1 cellular context compared by ENCODE assay signal in the genomic region with DNA sequence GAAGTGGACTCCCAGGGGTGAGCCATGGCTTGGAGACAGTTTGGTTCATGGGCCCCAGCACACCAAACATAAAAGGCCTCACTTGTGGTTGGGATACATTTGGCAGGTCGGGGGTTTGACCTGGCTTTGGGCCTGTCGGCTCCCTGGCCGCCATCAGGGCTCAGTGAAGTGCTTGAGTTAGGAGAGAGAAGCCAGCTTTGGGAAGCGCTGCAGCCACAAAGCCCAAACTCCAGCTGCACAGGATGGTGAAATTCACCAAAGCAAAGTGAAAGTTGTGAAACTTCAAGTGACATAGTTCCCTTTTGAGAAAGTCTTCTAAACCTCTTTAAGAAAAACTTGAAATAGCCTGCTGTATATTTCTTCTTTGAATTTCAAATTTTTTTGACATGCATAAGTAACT.
TF ChIP-seq lines count a peak whose summit lies in the region.

No MANE protein-coding gene starts in this region.

TF ChIP-seq in HepG2, 621 proteins besides CTCF, POLR2A, EP300 and RAD21 (continued from another document):
- TF ChIP-seq ZNF558 (CRISPR knock-in tag; IDR thresholded peaks at IDR 0.05; ENCODE audit: borderline replicate concordance): no peak
- no peak for TF ChIP-seq ZFY (CRISPR knock-in tag; IDR thresholded peaks at IDR 0.05)
- TF ChIP-seq ZNF235 (CRISPR knock-in tag; IDR thresholded peaks at IDR 0.05; ENCODE audit: borderline replicate concordance): no peak
- TF ChIP-seq JUNB (CRISPR knock-in tag; IDR thresholded peaks at IDR 0.05; ENCODE audit: borderline replicate concordance): no peak
- TF ChIP-seq FOXO4 (CRISPR knock-in tag; conservative IDR thresholded peaks at IDR 0.05): no peak
- TF ChIP-seq ZNF713 (CRISPR knock-in tag; IDR thresholded peaks at IDR 0.05): no peak
- TF ChIP-seq MXD4 (CRISPR knock-in tag; IDR thresholded peaks at IDR 0.05): no peak
- TF ChIP-seq ZNF34 (CRISPR knock-in tag; IDR thresholded peaks at IDR 0.05; ENCODE audit: borderline replicate concordance): no peak
- no peak for TF ChIP-seq TBX3 (IDR thresholded peaks at IDR 0.05; ENCODE audit: borderline replicate concordance)
- TF ChIP-seq THAP8 (CRISPR knock-in tag; IDR thresholded peaks at IDR 0.05; ENCODE audit: borderline replicate concordance): no peak
- no peak for TF ChIP-seq ZNF382 (CRISPR knock-in tag; IDR thresholded peaks at IDR 0.05; ENCODE audit: borderline replicate concordance)
- no peak for TF ChIP-seq TSC22D2 (CRISPR knock-in tag; IDR thresholded peaks at IDR 0.05; ENCODE audit: borderline replicate concordance)
- TF ChIP-seq SMARCE1 (IDR thresholded peaks at IDR 0.05; ENCODE audit: borderline replicate concordance): no peak
